ENCODE assay signal across 19 cellular contexts in the genomic region with DNA sequence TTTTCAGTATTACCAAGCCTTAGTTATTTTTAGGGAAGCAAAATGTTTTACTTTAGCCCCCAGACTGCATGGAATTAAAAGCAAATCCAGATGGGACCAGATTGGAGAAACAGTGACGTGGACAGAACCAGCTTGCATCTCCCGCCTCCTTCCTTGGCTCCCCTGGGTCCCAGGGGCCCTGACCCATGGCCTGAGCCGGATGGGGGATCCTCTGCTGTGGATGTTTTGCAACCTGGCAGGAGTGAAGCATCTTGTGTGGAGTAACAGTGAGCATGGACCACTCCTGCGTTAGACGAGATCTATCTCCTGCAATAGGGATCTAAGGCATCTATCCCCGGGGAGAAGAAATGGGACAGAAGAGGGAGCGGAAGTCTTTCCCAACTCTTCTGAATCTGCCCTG.
A peak's percentile ranks its signal among the peaks of the same experiment; 100 is the strongest.
DNase-seq lines count a peak whose midpoint lies in the region; ATAC-seq and TF ChIP-seq lines count a peak whose summit lies in the region.
"Had no signal": no experiment of that assay in that cellular context is flagged by ENCODE, and none has a peak within 500 bp of the region (broad histone marks: within the 10 kb centered on the region; RNA-seq: fewer than 3 reads in every experiment).

No MANE protein-coding gene starts in this region.

- peaks cover 23% of the 10 kb centered on the region for H3K27me3 Mint-ChIP-seq in progenitor cell of endocrine pancreas
- H3K27me3 Mint-ChIP-seq in type B pancreatic cell: peaks cover 36% of the 10 kb centered on the region
- H3K27me3 Mint-ChIP-seq: CD4-positive, alpha-beta memory T cell had no signal

- H3K4me3 ChIP-seq in RWPE2 (ENCODE audit: severe bottlenecking) (no peak overlapping the region), fibroblast of mammary gland (ENCODE audit: control insufficient read depth, low read depth, low read length) (no peak overlapping the region), left lung (no peak overlapping the region)
- H3K4me3 ChIP-seq: BLaER1 had no signal

- peak overlapping the region; percentile 41 for H3K27ac Mint-ChIP-seq in progenitor cell of endocrine pancreas
- H3K27ac Mint-ChIP-seq in type B pancreatic cell: peak overlapping the region; percentile 23
- H3K27ac Mint-ChIP-seq: CD14-positive monocyte; CD4-positive, alpha-beta memory T cell; HFFc6 had no signal

- H3K9me3 Mint-ChIP-seq in progenitor cell of endocrine pancreas (ENCODE audit: low read depth) (peaks cover 3% of the 10 kb centered on the region), type B pancreatic cell (no peaks in the 10 kb centered on the region)

- H3K4me3 Mint-ChIP-seq in progenitor cell of endocrine pancreas (ENCODE audit: low read depth) (no peak overlapping the region), type B pancreatic cell (no peak overlapping the region)
- H3K4me3 Mint-ChIP-seq: CD14-positive monocyte; CD4-positive, alpha-beta memory T cell; HFFc6 had no signal

- H3K36me3 Mint-ChIP-seq in progenitor cell of endocrine pancreas (ENCODE audit: insufficient read depth) (no peaks in the 10 kb centered on the region), type B pancreatic cell (no peaks in the 10 kb centered on the region)
- H3K36me3 Mint-ChIP-seq: CD14-positive monocyte; CD4-positive, alpha-beta memory T cell had no signal

- H3K9me3 ChIP-seq in RWPE2 (ENCODE audit: severe bottlenecking) (no peaks in the 10 kb centered on the region), left lung (no peaks in the 10 kb centered on the region)
- H3K9me3 ChIP-seq: BLaER1 had no signal

- TF ChIP-seq CTCF in RWPE2 (IDR thresholded peaks at IDR 0.05; ENCODE audit: poor library complexity, severe bottlenecking) (no peak), fibroblast of mammary gland (conservative IDR thresholded peaks at IDR 0.05; ENCODE audit: control insufficient read depth, insufficient read depth, low read depth, low read length) (no peak), progenitor cell of endocrine pancreas (IDR thresholded peaks at IDR 0.05; ENCODE audit: unreplicated experiment) (no peak), type B pancreatic cell (conservative IDR thresholded peaks at IDR 0.05) (no peak), left lung (IDR thresholded peaks at IDR 0.05) (no peak)

- H3K27ac ChIP-seq in RWPE2 (ENCODE audit: poor library complexity, severe bottlenecking) (no peak overlapping the region), left lung (no peak overlapping the region)
- H3K27ac ChIP-seq: BLaER1 had no signal

- peaks cover 12% of the 10 kb centered on the region for H3K4me1 Mint-ChIP-seq in progenitor cell of endocrine pancreas (ENCODE audit: low read depth)
- peaks cover 5% of the 10 kb centered on the region for H3K4me1 Mint-ChIP-seq in type B pancreatic cell (ENCODE audit: unreplicated experiment)
- H3K4me1 Mint-ChIP-seq: CD14-positive monocyte; CD4-positive, alpha-beta memory T cell had no signal

- intact Hi-C loops in left lung (cut with DNase I): no loop called here

- ATAC-seq in RWPE2 (ENCODE audit: low read depth) (no peak), HG02938 (IDR thresholded peaks at IDR 0.05; ENCODE audit: unreplicated experiment) (no peak), left lung (no peak), HG03457 (IDR thresholded peaks at IDR 0.05; ENCODE audit: unreplicated experiment) (no peak)
- ATAC-seq: HCT116 had no signal

- peak; percentile 66 for DNase-seq in RWPE2 (ENCODE audit: low spot score)
- peak; percentile 20 for DNase-seq in fibroblast of mammary gland (ENCODE audit: low read depth)
- no peak for DNase-seq in progenitor cell of endocrine pancreas (ENCODE audit: low spot score, unreplicated experiment)
- DNase-seq in type B pancreatic cell (ENCODE audit: extremely low spot score, unreplicated experiment): no peak
- DNase-seq in left lung: no peak
- DNase-seq: 8988T; CD4-positive, alpha-beta memory T cell; DMS153; DMS79; GDM1; GOT3; H7; HFFc6; IMR-90 had no signal

- H3K27me3 ChIP-seq in RWPE2 (ENCODE audit: insufficient read depth, poor library complexity, severe bottlenecking) (peaks cover 95% of the 10 kb centered on the region), left lung (peaks cover 0 to 13% of the 10 kb centered on the region in 2 donors)
- H3K27me3 ChIP-seq: BLaER1 had no signal

- no peaks in the 10 kb centered on the region for H3K36me3 ChIP-seq in RWPE2 (ENCODE audit: low read depth)
- H3K36me3 ChIP-seq in left lung: no peaks in the 10 kb centered on the region
- H3K36me3 ChIP-seq: BLaER1 had no signal

- H3K4me1 ChIP-seq in RWPE2 (ENCODE audit: insufficient read depth, poor library complexity, severe bottlenecking) (no peaks in the 10 kb centered on the region), left lung (no peaks in the 10 kb centered on the region)

Comparison
In these comparisons a context has a peak if more than half of its experiments do, and no peak if none do; other contexts are left out.
1. DNase-seq: peak in RWPE2 (single experiment) and fibroblast of mammary gland (single experiment); none in progenitor cell of endocrine pancreas (single experiment), type B pancreatic cell (single experiment) and left lung (0 of 2).